1 cellular context compared by ENCODE assay signal in the genomic region with DNA sequence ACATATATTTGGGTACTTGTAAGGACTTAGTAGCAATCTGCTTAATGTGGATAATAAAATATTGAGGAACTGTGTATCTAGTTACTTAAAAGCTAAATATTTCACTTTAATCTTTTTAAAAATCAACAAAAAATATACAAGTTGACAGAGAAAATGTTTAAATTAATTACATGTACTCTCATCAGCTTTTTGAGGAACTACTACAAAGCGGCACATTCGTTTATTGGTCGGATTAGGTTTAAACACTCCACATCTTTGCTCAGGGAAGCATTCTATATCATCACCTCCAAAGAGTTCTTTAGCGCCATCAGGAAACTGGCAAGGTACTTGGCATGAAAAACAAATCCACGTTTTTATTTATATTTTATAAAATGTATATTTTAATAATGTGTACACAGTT.
TF ChIP-seq lines count a peak whose summit lies in the region.

No MANE protein-coding gene starts in this region.

TF ChIP-seq in K562, 482 proteins besides CTCF, POLR2A, EP300 and RAD21:
- TF ChIP-seq, protein P1, sequence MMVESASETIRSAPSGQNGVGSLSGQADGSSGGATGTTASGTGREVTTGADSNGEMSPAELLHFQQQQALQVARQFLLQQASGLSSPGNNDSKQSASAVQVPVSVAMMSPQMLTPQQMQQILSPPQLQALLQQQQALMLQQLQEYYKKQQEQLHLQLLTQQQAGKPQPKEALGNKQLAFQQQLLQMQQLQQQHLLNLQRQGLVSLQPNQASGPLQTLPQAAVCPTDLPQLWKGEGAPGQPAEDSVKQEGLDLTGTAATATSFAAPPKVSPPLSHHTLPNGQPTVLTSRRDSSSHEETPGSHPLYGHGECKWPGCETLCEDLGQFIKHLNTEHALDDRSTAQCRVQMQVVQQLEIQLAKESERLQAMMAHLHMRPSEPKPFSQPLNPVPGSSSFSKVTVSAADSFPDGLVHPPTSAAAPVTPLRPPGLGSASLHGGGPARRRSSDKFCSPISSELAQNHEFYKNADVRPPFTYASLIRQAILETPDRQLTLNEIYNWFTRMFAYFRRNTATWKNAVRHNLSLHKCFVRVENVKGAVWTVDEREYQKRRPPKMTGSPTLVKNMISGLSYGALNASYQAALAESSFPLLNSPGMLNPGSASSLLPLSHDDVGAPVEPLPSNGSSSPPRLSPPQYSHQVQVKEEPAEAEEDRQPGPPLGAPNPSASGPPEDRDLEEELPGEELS (CRISPR knock-in tag; IDR thresholded peaks at IDR 0.05; ENCODE audit: borderline replicate concordance) = no peak
- no peak for TF ChIP-seq ZNF197 (CRISPR knock-in tag; IDR thresholded peaks at IDR 0.05; ENCODE audit: low read depth)
- TF ChIP-seq ZEB2 (IDR thresholded peaks at IDR 0.05) = no peak
- TF ChIP-seq COPS2 (conservative IDR thresholded peaks at IDR 0.05) = no peak
- peak; percentile 54 for TF ChIP-seq CBX8 (IDR thresholded peaks at IDR 0.05; ENCODE audit: borderline replicate concordance, extremely low read depth, low read depth, low read length, poor library complexity, severe bottlenecking)
- TF ChIP-seq SMAD4 (CRISPR knock-in tag; conservative IDR thresholded peaks at IDR 0.05) = no peak
- TF ChIP-seq, protein P2, sequence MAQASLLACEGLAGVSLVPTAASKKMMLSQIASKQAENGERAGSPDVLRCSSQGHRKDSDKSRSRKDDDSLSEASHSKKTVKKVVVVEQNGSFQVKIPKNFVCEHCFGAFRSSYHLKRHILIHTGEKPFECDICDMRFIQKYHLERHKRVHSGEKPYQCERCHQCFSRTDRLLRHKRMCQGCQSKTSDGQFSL (CRISPR knock-in tag; IDR thresholded peaks at IDR 0.05) = no peak
- TF ChIP-seq, protein P2 (tag; IDR thresholded peaks at IDR 0.05) = no peak
